ENCODE assay signal across 18 cellular contexts in genomic region chr17:82588266-82589175, GRCh38. TPM values are rescaled to one million over a fixed set of nuclear protein-coding genes. Genes with fewer than 3 reads are reported as not detected.
DNase-seq lines count a peak whose midpoint lies in the region; ATAC-seq and TF ChIP-seq lines count a peak whose summit lies in the region.
"Had no signal": no experiment of that assay in that cellular context is flagged by ENCODE, and none has a peak within 500 bp of the region (broad histone marks: within the 10 kb centered on the region; RNA-seq: fewer than 3 reads in every experiment).

No MANE protein-coding gene starts in this region.

- no peak overlapping the region for H3K4me3 ChIP-seq in esophagus (ENCODE audit: low read depth in 1 of 2, low read length in 2 of 2)
- H3K4me3 ChIP-seq in smooth muscle cell, result no peak overlapping the region
- H3K4me3 ChIP-seq: heart right ventricle, spleen had no signal

- TF ChIP-seq CTCF in smooth muscle cell (IDR thresholded peaks at IDR 0.05; ENCODE audit: borderline replicate concordance, insufficient read depth, poor library complexity, severe bottlenecking), result no peak

- H3K36me3 ChIP-seq in esophagus (ENCODE audit: control insufficient read depth in 2 of 2, insufficient read depth in 2 of 2, low read length in 1 of 2) (peaks cover 8 to 29% of the 10 kb centered on the region in 2 donors), smooth muscle cell (ENCODE audit: low read depth) (no peaks in the 10 kb centered on the region)

- H3K27ac ChIP-seq in esophagus (ENCODE audit: low read depth in 2 of 2, low read length in 1 of 2) (peak overlapping the region; percentile 5 to 57), smooth muscle cell (ENCODE audit: low read depth) (peak overlapping the region; percentile 19)

- no peak for DNase-seq in activated CD4-positive, alpha-beta T cell treated with anti-CD3 and anti-CD28 coated beads for 36 hours
- DNase-seq in activated CD4-positive, alpha-beta T cell treated with anti-CD3 and anti-CD28 coated beads for 1 hour, result no peak
- DNase-seq in T-helper 17 cell (no peak), smooth muscle cell (lab: John Stamatoyannopoulos, UW; ENCODE audit: unreplicated experiment) (no peak), NCI-H2107 (lab: John Stamatoyannopoulos, UW) (no peak), NCI-H2196 (lab: John Stamatoyannopoulos, UW; ENCODE audit: unreplicated experiment) (no peak)
- DNase-seq: 8988T; activated T-cell treated with anti-CD3 and anti-CD28 coated beads, Interleukin-2, amount 50 U/mL, for 4 hours; BE2C; heart right ventricle; left ventricle myocardium superior; NCI-H69; SHP77 treated with DMSO at 0.1 percent for 48 hours; spleen; stimulated activated CD4-positive, alpha-beta T cell treated with anti-CD3 and anti-CD28 coated beads, Interleukin-4, amount 100 ng/mL, for 24 hours had no signal

- POLR2A ChIA-PET in activated CD4-positive, alpha-beta T cell treated with anti-CD3 and anti-CD28 coated beads for 36 hours (lab: Charles Lee), result interaction anchor here (0.7 kb wide), 1 partner anchor 347 kb away, joined by 3 read pairs; no protein-coding TSS in a partner anchor

- H3K27me3 Mint-ChIP-seq in activated CD4-positive, alpha-beta T cell treated with anti-CD3 and anti-CD28 coated beads for 36 hours, result no peaks in the 10 kb centered on the region
- no peaks in the 10 kb centered on the region for H3K27me3 Mint-ChIP-seq in T-helper 17 cell
- H3K27me3 Mint-ChIP-seq: brain had no signal

- H3F3A ChIP-seq in smooth muscle cell (ENCODE audit: low read depth), result peaks cover 27% of the 10 kb centered on the region

- H3K9ac ChIP-seq in smooth muscle cell (ENCODE audit: low read depth), result no peak overlapping the region

- ATAC-seq in activated CD4-positive, alpha-beta T cell treated with anti-CD3 and anti-CD28 coated beads for 36 hours, result no peak
- ATAC-seq in T-helper 17 cell (no peak), GM18511 (IDR thresholded peaks at IDR 0.05; ENCODE audit: unreplicated experiment) (no peak)
- ATAC-seq: activated T-cell treated with anti-CD3 and anti-CD28 coated beads, Interleukin-2, amount 50 U/mL, for 4 hours had no signal

- no peaks in the 10 kb centered on the region for H3K9me3 Mint-ChIP-seq in activated CD4-positive, alpha-beta T cell treated with anti-CD3 and anti-CD28 coated beads for 36 hours (ENCODE audit: low read depth)
- H3K9me3 Mint-ChIP-seq: activated T-cell treated with anti-CD3 and anti-CD28 coated beads, Interleukin-2, amount 50 U/mL, for 4 hours; brain had no signal

- peaks cover 6 to 21% of the 10 kb centered on the region in 2 donors for H3K4me1 ChIP-seq in esophagus (ENCODE audit: control insufficient read depth in 2 of 2, insufficient read depth in 2 of 2, low read length in 1 of 2)
- peaks cover 4% of the 10 kb centered on the region for H3K4me1 ChIP-seq in smooth muscle cell (ENCODE audit: low read depth)

- peak overlapping the region; percentile 67 for H3K27ac Mint-ChIP-seq in activated CD4-positive, alpha-beta T cell treated with anti-CD3 and anti-CD28 coated beads for 36 hours
- H3K27ac Mint-ChIP-seq in T-helper 17 cell, result no peak overlapping the region

- no peaks in the 10 kb centered on the region for H3K79me2 ChIP-seq in smooth muscle cell (ENCODE audit: low read depth)

- H3K4me3 Mint-ChIP-seq in activated CD4-positive, alpha-beta T cell treated with anti-CD3 and anti-CD28 coated beads for 36 hours, result no peak overlapping the region
- peak overlapping the region; percentile 12 for H3K4me3 Mint-ChIP-seq in T-helper 17 cell
- H3K4me3 Mint-ChIP-seq: activated T-cell treated with anti-CD3 and anti-CD28 coated beads, Interleukin-2, amount 50 U/mL, for 4 hours; brain had no signal

- 90 to 92% methylated on average over 27 of the region's 27 CpGs for WGBS in esophagus, 2 donors
- 94% methylated on average over 27 of the region's 27 CpGs for WGBS in smooth muscle cell (ENCODE audit: low lambda C conversion rate)

- peaks cover 32% of the 10 kb centered on the region for H3K36me3 Mint-ChIP-seq in activated CD4-positive, alpha-beta T cell treated with anti-CD3 and anti-CD28 coated beads for 36 hours (ENCODE audit: low read depth)
- H3K36me3 Mint-ChIP-seq in T-helper 17 cell (ENCODE audit: low read depth), result peaks cover 7% of the 10 kb centered on the region

- CTCF ChIA-PET in activated CD4-positive, alpha-beta T cell treated with anti-CD3 and anti-CD28 coated beads for 36 hours (lab: Charles Lee), result no interaction called here

- H2AFZ ChIP-seq in smooth muscle cell (ENCODE audit: low read depth), result no peak overlapping the region

- no peak overlapping the region for H3K4me2 ChIP-seq in smooth muscle cell

- peaks cover 43% of the 10 kb centered on the region for H3K4me1 Mint-ChIP-seq in activated CD4-positive, alpha-beta T cell treated with anti-CD3 and anti-CD28 coated beads for 36 hours
- peaks cover 24% of the 10 kb centered on the region for H3K4me1 Mint-ChIP-seq in T-helper 17 cell

- no peaks in the 10 kb centered on the region for H3K27me3 ChIP-seq in esophagus (ENCODE audit: control insufficient read depth in 1 of 2, insufficient read depth in 2 of 2, low read length in 2 of 2)
- no peaks in the 10 kb centered on the region for H3K27me3 ChIP-seq in smooth muscle cell (ENCODE audit: low read depth)
- H3K27me3 ChIP-seq: BE2C, heart right ventricle, spleen had no signal

- H4K20me1 ChIP-seq in smooth muscle cell (ENCODE audit: low read depth), result peaks cover 3% of the 10 kb centered on the region

- H3K9me3 ChIP-seq in T-helper 17 cell (ENCODE audit: control insufficient read depth, low read length, poor library complexity, severe bottlenecking), result no peaks in the 10 kb centered on the region
- H3K9me3 ChIP-seq in esophagus (ENCODE audit: control insufficient read depth in 2 of 2, insufficient read depth in 1 of 2, low read depth in 1 of 2, low read length in 1 of 2), result no peaks in the 10 kb centered on the region
- H3K9me3 ChIP-seq in smooth muscle cell (replicated peaks; ENCODE audit: low read depth), result no peaks in the 10 kb centered on the region
- H3K9me3 ChIP-seq: BE2C, heart right ventricle, spleen had no signal

- intact Hi-C loops in activated CD4-positive, alpha-beta T cell treated with anti-CD3 and anti-CD28 coated beads for 36 hours (cut with DNase I, micrococcal nuclease), result no loop called here

RNA-seq across cellular contexts. Expression of gene WDR45B, which starts 59.7 kb away (rescaled TPM):
- total RNA-seq in activated CD4-positive, alpha-beta T cell treated with anti-CD3 and anti-CD28 coated beads for 36 hours, result 10 to 100 TPM; 74.1 to 74.8 TPM
- total RNA-seq in T-helper 17 cell (10 to 100 TPM; 65.6 to 67.1 TPM), smooth muscle cell (76.7 and 94.6 TPM in 2 replicates)
- polyA plus RNA-seq in esophagus (10 to 100 TPM; 72.2 to 75.3 TPM), smooth muscle cell (73.0 and 80.5 TPM in 2 replicates)
